8 cellular contexts compared by ENCODE assay signal in genomic region chr1:120723715-120724402, GRCh38. TPM values are rescaled to one million over a fixed set of nuclear protein-coding genes. Genes with fewer than 3 reads are reported as not detected.
DNase-seq lines count a peak whose midpoint lies in the region; TF ChIP-seq lines count a peak whose summit lies in the region.
"Not testable (repeated sequence)": the region's sequence is repeated elsewhere in the genome, so short reads cannot be mapped to it uniquely, and the experiment has no call there.

Gene NBPF26, plus strand, starts transcription at chr1:120723945.

- not testable (repeated sequence) for H3K36me3 ChIP-seq in CD8-positive, alpha-beta memory T cell (ENCODE audit: insufficient read depth, low read length); HUES48 (ENCODE audit: control insufficient read depth, insufficient read depth, low read length); SK-N-MC (ENCODE audit: insufficient read depth, low read length); kidney epithelial cell (ENCODE audit: control insufficient read depth, insufficient read depth, low read length)

- not testable (repeated sequence) for TF ChIP-seq CTCF in kidney epithelial cell (IDR thresholded peaks at IDR 0.05; ENCODE audit: insufficient read depth, low read length, poor library complexity, severe bottlenecking)

- not testable (repeated sequence) for H3K9me3 ChIP-seq in CD8-positive, alpha-beta memory T cell (ENCODE audit: low read length); HUES48 (ENCODE audit: control insufficient read depth, insufficient read depth, low read length); SK-N-MC (ENCODE audit: low read depth, low read length)

- DNase-seq in CD8-positive, alpha-beta memory T cell, result peak; percentile 68 to 90 (median 83)
- DNase-seq in SK-N-MC (ENCODE audit: low read depth, low spot score); kidney epithelial cell (ENCODE audit: low read depth): not testable (repeated sequence)
- DNase-seq in activated T-cell treated with anti-CD3 and anti-CD28 coated beads for 48 hours (ENCODE audit: low read depth), result peak; percentile 51
- DNase-seq in dermis blood vessel endothelial cell, result peak; percentile 27
- peak; percentile 27 for DNase-seq in pulmonary artery endothelial cell (ENCODE audit: low read depth, low spot score)
- DNase-seq in stimulated activated naive CD4-positive, alpha-beta T cell (lab: John Stamatoyannopoulos, UW), result peak; percentile 36 to 85 (median 67)

- not testable (repeated sequence) for H3K36me3 Mint-ChIP-seq in CD8-positive, alpha-beta memory T cell

- not testable (repeated sequence) for H3K4me1 Mint-ChIP-seq in CD8-positive, alpha-beta memory T cell

- not testable (repeated sequence) for H3K27me3 Mint-ChIP-seq in CD8-positive, alpha-beta memory T cell

- CTCF ChIA-PET in CD8-positive, alpha-beta memory T cell (lab: Charles Lee), result not testable (repeated sequence)

- H3K4me3 Mint-ChIP-seq in CD8-positive, alpha-beta memory T cell, result peak within 1 kb of the TSS; percentile 62 to 90 (median 68)

- H3K4me3 ChIP-seq in CD8-positive, alpha-beta memory T cell (ENCODE audit: low read length); kidney epithelial cell (ENCODE audit: low read depth, low read length): not testable (repeated sequence)
- H3K4me3 ChIP-seq in HUES48 (ENCODE audit: low read depth, low read length) (peak within 1 kb of the TSS; percentile 70), SK-N-MC (peak within 1 kb of the TSS; percentile 82)

- H3K27ac Mint-ChIP-seq in CD8-positive, alpha-beta memory T cell, result peak within 1 kb of the TSS in 4 of 8 donors; percentile 20 to 47 (median 32)

- not testable (repeated sequence) for H3K9ac ChIP-seq in HUES48 (ENCODE audit: low read depth, low read length)
- peak within 1 kb of the TSS; percentile 60 for H3K9ac ChIP-seq in SK-N-MC (ENCODE audit: insufficient read length)

- H3K27ac ChIP-seq in CD8-positive, alpha-beta memory T cell (ENCODE audit: low read depth, low read length); HUES48 (ENCODE audit: low read depth, low read length); SK-N-MC: not testable (repeated sequence)

- not testable (repeated sequence) for H3K9me3 Mint-ChIP-seq in CD8-positive, alpha-beta memory T cell

- not testable (repeated sequence) for H3K27me3 ChIP-seq in CD8-positive, alpha-beta memory T cell (ENCODE audit: insufficient read depth, low read length, poor library complexity, severe bottlenecking); HUES48 (ENCODE audit: control insufficient read depth, insufficient read depth, low read length); kidney epithelial cell (ENCODE audit: control insufficient read depth, insufficient read depth, low read length)

- POLR2A ChIA-PET in CD8-positive, alpha-beta memory T cell (lab: Charles Lee), result not testable (repeated sequence)

- H3K4me1 ChIP-seq in CD8-positive, alpha-beta memory T cell (ENCODE audit: insufficient read depth, low read length); HUES48 (ENCODE audit: control insufficient read depth, insufficient read depth, low read length): not testable (repeated sequence)

RNA-seq across cellular contexts. Expression of gene NBPF26, which starts in this region (rescaled TPM):
- 10 to 100 TPM; 21.5 to 21.9 TPM for total RNA-seq in CD8-positive, alpha-beta memory T cell
- 6.4 TPM for polyA plus RNA-seq in CD8-positive, alpha-beta memory T cell
- total RNA-seq in dermis blood vessel endothelial cell, result 5.3 and 8.3 TPM in 2 replicates
- 15.9 and 17.1 TPM in 2 replicates for total RNA-seq in kidney epithelial cell
- 11.7 and 15.9 TPM in 2 replicates for total RNA-seq in pulmonary artery endothelial cell
